27 cellular contexts compared by ENCODE assay signal in genomic region chr2:235283246-235283645, GRCh38.
DNase-seq lines count a peak whose midpoint lies in the region; ATAC-seq, FAIRE-seq and TF ChIP-seq lines count a peak whose summit lies in the region.
"Had no signal": no experiment of that assay in that cellular context is flagged by ENCODE, and none has a peak within 500 bp of the region (broad histone marks: within the 10 kb centered on the region; RNA-seq: fewer than 3 reads in every experiment).

No MANE protein-coding gene starts in this region.

- H3K4me1 Mint-ChIP-seq in astrocyte (ENCODE audit: low read depth, unreplicated experiment) (peaks cover 13% of the 10 kb centered on the region), H9 (no peaks in the 10 kb centered on the region)
- H3K4me1 Mint-ChIP-seq: B cell; CD8-positive, alpha-beta memory T cell; IgD-negative memory B cell had no signal

- ATAC-seq in GM19395 (IDR thresholded peaks at IDR 0.05; ENCODE audit: unreplicated experiment) (no peak), HG02981 (IDR thresholded peaks at IDR 0.05; ENCODE audit: unreplicated experiment) (no peak)

- WGBS in H9 (ENCODE audit: extremely low coverage, insufficient read length, low lambda C conversion rate), result no CpG with 5 or more reads among the region's 2 CpGs

- TF ChIP-seq CTCF in astrocyte (IDR thresholded peaks at IDR 0.05; ENCODE audit: insufficient read depth, low read depth, low read length) (no peak), fibroblast of mammary gland (conservative IDR thresholded peaks at IDR 0.05; ENCODE audit: control insufficient read depth, insufficient read depth, low read depth, low read length) (no peak), H9 (conservative IDR thresholded peaks at IDR 0.05) (no peak)

- H3K36me3 ChIP-seq in astrocyte (ENCODE audit: insufficient read depth, low read length), result no peaks in the 10 kb centered on the region
- H3K36me3 ChIP-seq: HAP-1, SJSA1 had no signal

- no peak overlapping the region for H4K8ac ChIP-seq in H9 (replicated peaks; ENCODE audit: insufficient read length, low read depth, low read length)

- no peaks in the 10 kb centered on the region for H3K79me2 ChIP-seq in astrocyte (ENCODE audit: insufficient read depth, low read length)
- no peaks in the 10 kb centered on the region; the same call in 1 of the 2 replicates for H3K79me2 ChIP-seq in H9 (ENCODE audit: insufficient read depth, low read length)

- no peak overlapping the region for H2BK20ac ChIP-seq in H9 (ENCODE audit: low read depth, low read length, poor library complexity, severe bottlenecking)

- peaks cover 3% of the 10 kb centered on the region for H3K9me3 ChIP-seq in astrocyte (ENCODE audit: insufficient read depth, low read depth, low read length)
- H3K9me3 ChIP-seq in H9 (ENCODE audit: control insufficient read depth, low read depth, low read length), result no peaks in the 10 kb centered on the region
- H3K9me3 ChIP-seq: HAP-1, SJSA1 had no signal

- peaks cover 2% of the 10 kb centered on the region for H3K9me3 Mint-ChIP-seq in astrocyte (ENCODE audit: unreplicated experiment)
- no peaks in the 10 kb centered on the region; a peak in 2 of 5 replicates for H3K9me3 Mint-ChIP-seq in H9
- H3K9me3 Mint-ChIP-seq: HFFc6 had no signal

- H3K4me3 Mint-ChIP-seq in astrocyte (ENCODE audit: unreplicated experiment), result no peak overlapping the region
- H3K4me3 Mint-ChIP-seq in H9, result no peak overlapping the region
- H3K4me3 Mint-ChIP-seq: B cell; CD8-positive, alpha-beta memory T cell; HFFc6; IgD-negative memory B cell had no signal

- no peak overlapping the region for H3K56ac ChIP-seq in H9 (ENCODE audit: insufficient read length, low read depth, low read length)

- H2AFZ ChIP-seq in astrocyte (ENCODE audit: low read depth, low read length) (no peak overlapping the region), H9 (ENCODE audit: low read length) (no peak overlapping the region)

- H3K79me1 ChIP-seq in H9 (ENCODE audit: insufficient read depth, low read depth, low read length, poor library complexity, severe bottlenecking), result no peaks in the 10 kb centered on the region

- no peak overlapping the region for H2BK12ac ChIP-seq in H9 (ENCODE audit: insufficient read length, low read depth, low read length)

- DNase-seq in AG08395 (ENCODE audit: low spot score) (peak; percentile 39), GM03348 (ENCODE audit: low spot score) (peak; percentile 43), astrocyte (ENCODE audit: low read depth) (peak; percentile 52), fibroblast of mammary gland (ENCODE audit: low read depth) (peak; percentile 31), H9 (no peak), NCI-H2227 treated with DMSO at 0.1 percent for 48 hours (lab: John Stamatoyannopoulos, UW) (no peak)
- DNase-seq: CD8-positive, alpha-beta memory T cell; DMS153; DND-41; HFFc6; NCI-H1048; NCI-H1417; NCI-H187; NCI-H2081 treated with DMSO at 0.1 percent for 48 hours; NCI-H526 treated with DMSO at 0.1 percent for 48 hours; Right ventricle myocardium superior; RPMI8226 had no signal

- H3K27me3 ChIP-seq in astrocyte (ENCODE audit: insufficient read depth, low read length) (peaks cover 15% of the 10 kb centered on the region), H9 (ENCODE audit: insufficient read depth, low read length) (no peaks in the 10 kb centered on the region)
- H3K27me3 ChIP-seq: SJSA1 had no signal

- no peak overlapping the region for H3K23ac ChIP-seq in H9 (ENCODE audit: insufficient read length, low read depth, low read length)

- no peak overlapping the region for H3T11ph ChIP-seq in H9 (ENCODE audit: low read length)

- no peak overlapping the region for H3K18ac ChIP-seq in H9 (ENCODE audit: insufficient read length, low read depth, low read length)

- no peaks in the 10 kb centered on the region for H3K23me2 ChIP-seq in H9 (ENCODE audit: insufficient read length, low read depth, low read length, poor library complexity, severe bottlenecking)

- no peaks in the 10 kb centered on the region for H3K4me1 ChIP-seq in astrocyte (ENCODE audit: insufficient read depth, low read length)
- H3K4me1 ChIP-seq in H9 (ENCODE audit: insufficient read depth, low read length), result no peaks in the 10 kb centered on the region
- H3K4me1 ChIP-seq: HAP-1, SJSA1 had no signal

- no peak overlapping the region for H4K91ac ChIP-seq in H9 (ENCODE audit: insufficient read length, low read depth, low read length)

- H3K9ac ChIP-seq in astrocyte (ENCODE audit: low read length), result no peak overlapping the region
- no peak overlapping the region for H3K9ac ChIP-seq in H9 (ENCODE audit: extremely low read depth, insufficient read length, low read length)
- H3K9ac ChIP-seq: KMS-11 had no signal

- no peak overlapping the region for H3K27ac ChIP-seq in astrocyte (ENCODE audit: low read depth, low read length)
- H3K27ac ChIP-seq in H9 (ENCODE audit: insufficient read length, low read depth, low read length), result no peak overlapping the region
- H3K27ac ChIP-seq: C4-2B, HL-60, KMS-11, SJSA1 had no signal

- H2BK15ac ChIP-seq in H9 (ENCODE audit: low read depth, low read length), result no peak overlapping the region

- H3K14ac ChIP-seq in H9 (ENCODE audit: insufficient read depth, low read length), result no peak overlapping the region

- H3K4me2 ChIP-seq in astrocyte (ENCODE audit: low read length) (no peak overlapping the region), H9 (ENCODE audit: insufficient read depth, insufficient read length, low read length) (no peak overlapping the region)
- H3K4me2 ChIP-seq: KMS-11 had no signal

- H3K36me3 Mint-ChIP-seq in astrocyte (ENCODE audit: low read depth, unreplicated experiment) (no peaks in the 10 kb centered on the region), H9 (ENCODE audit: insufficient read depth in 1 of 3, low read depth in 3 of 3) (no peaks in the 10 kb centered on the region; a peak in 1 of 7 replicates)
- H3K36me3 Mint-ChIP-seq: CD8-positive, alpha-beta memory T cell; IgD-negative memory B cell had no signal

- no peak overlapping the region for H3K4me3 ChIP-seq in astrocyte (ENCODE audit: insufficient read depth, low read depth, low read length)
- H3K4me3 ChIP-seq in fibroblast of mammary gland (ENCODE audit: control insufficient read depth, low read depth, low read length), result no peak overlapping the region
- H3K4me3 ChIP-seq: HAP-1, SJSA1 had no signal

- H2AK5ac ChIP-seq in H9 (ENCODE audit: insufficient read length, low read length), result no peak overlapping the region

- H2BK120ac ChIP-seq in H9 (ENCODE audit: low read depth, low read length, poor library complexity, severe bottlenecking), result no peak overlapping the region

- H4K5ac ChIP-seq in H9 (ENCODE audit: insufficient read length, low read depth, low read length), result no peak overlapping the region

- no peak overlapping the region for H2BK5ac ChIP-seq in H9 (ENCODE audit: insufficient read length, low read length)

- H3K27me3 Mint-ChIP-seq in astrocyte (ENCODE audit: low read depth, unreplicated experiment) (peaks cover 11% of the 10 kb centered on the region), H9 (ENCODE audit: low read depth) (peaks cover 8% of the 10 kb centered on the region)

- H3K4ac ChIP-seq in H9 (ENCODE audit: low read depth, low read length), result no peak overlapping the region

- no peak for FAIRE-seq in astrocyte (lab: Jason Lieb, UNC)
- FAIRE-seq: GM19239 had no signal

- H3K27ac Mint-ChIP-seq in astrocyte (ENCODE audit: unreplicated experiment) (no peak overlapping the region), H9 (no peak overlapping the region)
- H3K27ac Mint-ChIP-seq: B cell; CD8-positive, alpha-beta memory T cell; HFFc6; IgD-negative memory B cell had no signal

- H4K20me1 ChIP-seq in astrocyte (ENCODE audit: insufficient read depth, low read length) (no peaks in the 10 kb centered on the region), H9 (ENCODE audit: control insufficient read depth, insufficient read depth, insufficient read length) (no peaks in the 10 kb centered on the region)

Comparison
In these comparisons a context has a peak if more than half of its experiments do, and no peak if none do; other contexts are left out.
1. DNase-seq: peak in AG08395 (single experiment), GM03348 (single experiment), astrocyte (single experiment) and fibroblast of mammary gland (single experiment); none in H9 (single experiment) and NCI-H2227 treated with DMSO at 0.1 percent for 48 hours (single experiment).